ENCODE assay signal across 21 cellular contexts in genomic region chrX:42128587-42128986, GRCh38.
DNase-seq lines count a peak whose midpoint lies in the region; ATAC-seq lines count a peak whose summit lies in the region.
"Had no signal": no experiment of that assay in that cellular context is flagged by ENCODE, and none has a peak within 500 bp of the region (broad histone marks: within the 10 kb centered on the region; RNA-seq: fewer than 3 reads in every experiment).

No MANE protein-coding gene starts in this region.

- peak overlapping the region; percentile 98 for H3K27ac Mint-ChIP-seq in activated naive CD4-positive, alpha-beta T cell treated with anti-CD3 and anti-CD28 coated beads, Interleukin-2, amount 10 ng/mL, durations not matched to agents 7 days and 5 days
- H3K27ac Mint-ChIP-seq in activated naive CD4-positive, alpha-beta T cell treated with anti-CD3 and anti-CD28 coated beads for 36 hours = no peak overlapping the region
- peak overlapping the region; percentile 86 for H3K27ac Mint-ChIP-seq in activated CD8-positive, alpha-beta T cell treated with anti-CD3 and anti-CD28 coated beads, Interleukin-2, amount 10 ng/mL, durations not matched to agents 7 days and 5 days
- H3K27ac Mint-ChIP-seq in stimulated activated memory B cell treated with anti-CD40 and anti-IgM and Interleukin-4, amounts not matched to agents 10 μg/mL and 1 μg/mL and 100 μg/mL, for 72 hours = peak overlapping the region; percentile 40

- no peaks in the 10 kb centered on the region for H3K27me3 Mint-ChIP-seq in activated naive CD4-positive, alpha-beta T cell treated with anti-CD3 and anti-CD28 coated beads, Interleukin-2, amount 10 ng/mL, durations not matched to agents 7 days and 5 days
- H3K27me3 Mint-ChIP-seq in activated naive CD4-positive, alpha-beta T cell treated with anti-CD3 and anti-CD28 coated beads for 36 hours (ENCODE audit: low read depth) = no peaks in the 10 kb centered on the region
- H3K27me3 Mint-ChIP-seq in activated CD8-positive, alpha-beta T cell treated with anti-CD3 and anti-CD28 coated beads, Interleukin-2, amount 10 ng/mL, durations not matched to agents 7 days and 5 days (ENCODE audit: low read depth) = no peaks in the 10 kb centered on the region
- no peaks in the 10 kb centered on the region for H3K27me3 Mint-ChIP-seq in stimulated activated memory B cell treated with anti-CD40 and anti-IgM and Interleukin-4, amounts not matched to agents 10 μg/mL and 1 μg/mL and 100 μg/mL, for 72 hours

- peak; percentile 42 for ATAC-seq in activated CD8-positive, alpha-beta T cell treated with anti-CD3 and anti-CD28 coated beads, Interleukin-2, amount 10 ng/mL, durations not matched to agents 7 days and 5 days
- no peak for ATAC-seq in stimulated activated memory B cell treated with anti-CD40 and anti-IgM and Interleukin-4, amounts not matched to agents 10 μg/mL and 1 μg/mL and 100 μg/mL, for 72 hours
- ATAC-seq in GM21717 (IDR thresholded peaks at IDR 0.05; ENCODE audit: unreplicated experiment) = no peak
- ATAC-seq: HepG2, left ventricle myocardium superior, PC-3 had no signal

- intact Hi-C loops in activated naive CD4-positive, alpha-beta T cell treated with anti-CD3 and anti-CD28 coated beads for 36 hours (cut with micrococcal nuclease) = no loop called here

- POLR2A ChIA-PET in activated CD8-positive, alpha-beta T cell treated with anti-CD3 and anti-CD28 coated beads, Interleukin-2, amount 10 ng/mL, durations not matched to agents 7 days and 5 days (lab: Charles Lee) = no interaction called here

- DNase-seq in activated naive CD4-positive, alpha-beta T cell treated with anti-CD3 and anti-CD28 coated beads, Interleukin-2, amount 10 ng/mL, durations not matched to agents 7 days and 5 days = peak; percentile 21
- no peak for DNase-seq in activated naive CD4-positive, alpha-beta T cell treated with anti-CD3 and anti-CD28 coated beads for 36 hours
- DNase-seq in KBM-7 (peak; percentile 37), amygdala (lab: John Stamatoyannopoulos, UW) (no peak), GM19240 (ENCODE audit: insufficient read length, low spot score) (no peak)
- peak; percentile 27 for DNase-seq in activated CD8-positive, alpha-beta T cell treated with anti-CD3 and anti-CD28 coated beads, Interleukin-2, amount 10 ng/mL, durations not matched to agents 7 days and 5 days
- DNase-seq: activated effector memory CD4-positive, alpha-beta T cell treated with anti-CD3 and anti-CD28 coated beads, Interleukin-2, amount 50 U/mL, for 16 hours; anterior cingulate cortex; dorsolateral prefrontal cortex; foreskin fibroblast; left ventricle myocardium superior; NCI-H1436 treated with DMSO at 0.1 percent for 48 hours; NCI-H82; PC-3; posterior cingulate gyrus; SIG-M5 had no signal

- H3K9me3 Mint-ChIP-seq in activated naive CD4-positive, alpha-beta T cell treated with anti-CD3 and anti-CD28 coated beads, Interleukin-2, amount 10 ng/mL, durations not matched to agents 7 days and 5 days = peaks cover 12% of the 10 kb centered on the region
- no peaks in the 10 kb centered on the region for H3K9me3 Mint-ChIP-seq in activated naive CD4-positive, alpha-beta T cell treated with anti-CD3 and anti-CD28 coated beads for 36 hours
- H3K9me3 Mint-ChIP-seq in activated CD8-positive, alpha-beta T cell treated with anti-CD3 and anti-CD28 coated beads, Interleukin-2, amount 10 ng/mL, durations not matched to agents 7 days and 5 days (ENCODE audit: insufficient read depth) = peaks cover 13% of the 10 kb centered on the region
- no peaks in the 10 kb centered on the region for H3K9me3 Mint-ChIP-seq in stimulated activated memory B cell treated with anti-CD40 and anti-IgM and Interleukin-4, amounts not matched to agents 10 μg/mL and 1 μg/mL and 100 μg/mL, for 72 hours

- peaks cover 80% of the 10 kb centered on the region for H3K4me1 Mint-ChIP-seq in activated naive CD4-positive, alpha-beta T cell treated with anti-CD3 and anti-CD28 coated beads, Interleukin-2, amount 10 ng/mL, durations not matched to agents 7 days and 5 days
- H3K4me1 Mint-ChIP-seq in activated naive CD4-positive, alpha-beta T cell treated with anti-CD3 and anti-CD28 coated beads for 36 hours (ENCODE audit: low read depth) = peaks cover 34% of the 10 kb centered on the region
- H3K4me1 Mint-ChIP-seq in activated CD8-positive, alpha-beta T cell treated with anti-CD3 and anti-CD28 coated beads, Interleukin-2, amount 10 ng/mL, durations not matched to agents 7 days and 5 days (ENCODE audit: low read depth) = peaks cover 70% of the 10 kb centered on the region
- H3K4me1 Mint-ChIP-seq in stimulated activated memory B cell treated with anti-CD40 and anti-IgM and Interleukin-4, amounts not matched to agents 10 μg/mL and 1 μg/mL and 100 μg/mL, for 72 hours = peaks cover 46% of the 10 kb centered on the region
- H3K4me1 Mint-ChIP-seq: CD14-positive monocyte, neural crest cell had no signal

- peak overlapping the region; percentile 48 for H3K4me3 Mint-ChIP-seq in activated naive CD4-positive, alpha-beta T cell treated with anti-CD3 and anti-CD28 coated beads, Interleukin-2, amount 10 ng/mL, durations not matched to agents 7 days and 5 days
- no peak overlapping the region for H3K4me3 Mint-ChIP-seq in activated naive CD4-positive, alpha-beta T cell treated with anti-CD3 and anti-CD28 coated beads for 36 hours
- H3K4me3 Mint-ChIP-seq in activated CD8-positive, alpha-beta T cell treated with anti-CD3 and anti-CD28 coated beads, Interleukin-2, amount 10 ng/mL, durations not matched to agents 7 days and 5 days = peak overlapping the region; percentile 51
- no peak overlapping the region for H3K4me3 Mint-ChIP-seq in stimulated activated memory B cell treated with anti-CD40 and anti-IgM and Interleukin-4, amounts not matched to agents 10 μg/mL and 1 μg/mL and 100 μg/mL, for 72 hours
- H3K4me3 Mint-ChIP-seq: CD14-positive monocyte, neural crest cell had no signal

- H3K36me3 Mint-ChIP-seq in activated naive CD4-positive, alpha-beta T cell treated with anti-CD3 and anti-CD28 coated beads, Interleukin-2, amount 10 ng/mL, durations not matched to agents 7 days and 5 days = peaks cover 31% of the 10 kb centered on the region
- no peaks in the 10 kb centered on the region for H3K36me3 Mint-ChIP-seq in activated naive CD4-positive, alpha-beta T cell treated with anti-CD3 and anti-CD28 coated beads for 36 hours (ENCODE audit: low read depth)
- peaks cover 44% of the 10 kb centered on the region for H3K36me3 Mint-ChIP-seq in activated CD8-positive, alpha-beta T cell treated with anti-CD3 and anti-CD28 coated beads, Interleukin-2, amount 10 ng/mL, durations not matched to agents 7 days and 5 days (ENCODE audit: low read depth)
- peaks cover 5% of the 10 kb centered on the region for H3K36me3 Mint-ChIP-seq in stimulated activated memory B cell treated with anti-CD40 and anti-IgM and Interleukin-4, amounts not matched to agents 10 μg/mL and 1 μg/mL and 100 μg/mL, for 72 hours
- H3K36me3 Mint-ChIP-seq: CD14-positive monocyte had no signal

- in situ Hi-C loops in KBM-7 (cut with MboI; ENCODE audit: low pct_unique_long_range_greater_than_20kb, low sequenced_read_pairs) = no loop called here

- CTCF ChIA-PET in activated naive CD4-positive, alpha-beta T cell treated with anti-CD3 and anti-CD28 coated beads, Interleukin-2, amount 10 ng/mL, durations not matched to agents 7 days and 5 days (lab: Charles Lee) = interaction anchor here (1.2 kb wide), 1 partner anchor 330 kb away, joined by 4 read pairs; no protein-coding TSS in a partner anchor
- CTCF ChIA-PET in activated naive CD4-positive, alpha-beta T cell treated with anti-CD3 and anti-CD28 coated beads for 36 hours (lab: Charles Lee) = no interaction called here
- CTCF ChIA-PET in activated CD8-positive, alpha-beta T cell treated with anti-CD3 and anti-CD28 coated beads, Interleukin-2, amount 10 ng/mL, durations not matched to agents 7 days and 5 days (lab: Charles Lee) = interaction anchor here (0.7 to 1.6 kb wide), 2 partner anchors 15 to 35 kb away, joined by 3 read pairs; no protein-coding TSS in a partner anchor

Comparison
In these comparisons a context has a peak if more than half of its experiments do, and no peak if none do; other contexts are left out.
1. DNase-seq: peak in activated naive CD4-positive, alpha-beta T cell treated with anti-CD3 and anti-CD28 coated beads, Interleukin-2, amount 10 ng/mL, durations not matched to agents 7 days and 5 days (single experiment), KBM-7 (single experiment) and activated CD8-positive, alpha-beta T cell treated with anti-CD3 and anti-CD28 coated beads, Interleukin-2, amount 10 ng/mL, durations not matched to agents 7 days and 5 days (single experiment); none in activated naive CD4-positive, alpha-beta T cell treated with anti-CD3 and anti-CD28 coated beads for 36 hours (single experiment), amygdala (0 of 56) and GM19240 (single experiment).
2. H3K4me3 Mint-ChIP-seq: peak in activated naive CD4-positive, alpha-beta T cell treated with anti-CD3 and anti-CD28 coated beads, Interleukin-2, amount 10 ng/mL, durations not matched to agents 7 days and 5 days (single experiment) and activated CD8-positive, alpha-beta T cell treated with anti-CD3 and anti-CD28 coated beads, Interleukin-2, amount 10 ng/mL, durations not matched to agents 7 days and 5 days (single experiment); none in activated naive CD4-positive, alpha-beta T cell treated with anti-CD3 and anti-CD28 coated beads for 36 hours (single experiment) and stimulated activated memory B cell treated with anti-CD40 and anti-IgM and Interleukin-4, amounts not matched to agents 10 μg/mL and 1 μg/mL and 100 μg/mL, for 72 hours (single experiment).